Comparison of ENCODE assay signal across 20 cellular contexts in the genomic region with DNA sequence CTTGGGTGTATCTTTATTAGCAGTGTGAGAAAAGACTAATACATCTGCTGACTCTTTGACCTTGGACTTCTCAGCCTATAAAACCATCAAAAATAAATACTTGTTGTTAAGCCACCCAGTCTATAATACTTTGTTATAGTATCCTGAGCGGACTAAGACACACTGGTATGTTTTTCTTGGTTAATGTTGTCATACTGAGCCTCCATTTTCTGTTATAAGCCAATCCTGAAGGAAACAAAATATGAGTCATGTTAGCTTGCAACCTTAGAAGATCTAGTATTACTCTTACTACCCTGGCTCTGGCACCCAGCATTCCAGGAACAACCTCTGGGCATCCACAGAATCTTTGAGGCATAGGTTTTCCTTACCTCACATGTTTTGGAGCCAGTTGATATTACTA.
"Had no signal": no experiment of that assay in that cellular context is flagged by ENCODE, and none has a peak within 500 bp of the region (broad histone marks: within the 10 kb centered on the region; RNA-seq: fewer than 3 reads in every experiment).

No MANE protein-coding gene starts in this region.

- H3K36me3 ChIP-seq: esophagus squamous epithelium, heart right ventricle, neural progenitor cell, pancreas, tibial artery had no signal

- H3K4me1 ChIP-seq: esophagus squamous epithelium, heart right ventricle, neural progenitor cell, pancreas, tibial artery had no signal

- ATAC-seq: activated CD8-positive, alpha-beta T cell treated with anti-CD3 and anti-CD28 coated beads, Interleukin-2, amount 10 ng/mL, durations not matched to agents 7 days and 5 days; activated naive CD4-positive, alpha-beta T cell treated with anti-CD3 and anti-CD28 coated beads, Interleukin-2, amount 50 U/mL, for 72 hours; heart right ventricle; left lobe of liver; pancreas; stimulated activated effector memory CD8-positive, alpha-beta T cell treated with anti-CD3 and anti-CD28 coated beads, Interleukin-12 subunit alpha, Interleukin-12 subunit beta, amount 100 ng/mL, for 72 hours; WTC11 had no signal

- H3K27me3 ChIP-seq: esophagus squamous epithelium, neural progenitor cell, pancreas, tibial artery had no signal

- H3K4me3 ChIP-seq: esophagus squamous epithelium, heart right ventricle, neural progenitor cell, pancreas, tibial artery had no signal

- H3K9me3 ChIP-seq: esophagus squamous epithelium, heart right ventricle, pancreas, tibial artery had no signal

- H3K27ac ChIP-seq: esophagus squamous epithelium, heart right ventricle, neural progenitor cell, pancreas, tibial artery had no signal

- DNase-seq: activated CD4-positive, alpha-beta T cell treated with anti-CD3 and anti-CD28 coated beads, Interleukin-2, amount 10 ng/mL, durations not matched to agents 24 days and 14 days; activated CD8-positive, alpha-beta memory T cell treated with anti-CD3 and anti-CD28 coated beads, Interleukin-2, amount 50 U/mL, for 4 hours; activated CD8-positive, alpha-beta T cell treated with anti-CD3 and anti-CD28 coated beads, Interleukin-2, amount 10 ng/mL, durations not matched to agents 7 days and 5 days; activated gamma-delta T cell; activated T-cell treated with anti-CD3 and anti-CD28 coated beads, Interleukin-2, amount 50 U/mL, for 48 hours; amniotic stem cell; cortex of kidney; effector CD4-positive, alpha-beta T cell; esophagus squamous epithelium; foreskin melanocyte; heart right ventricle; naive B cell; pancreas; T-helper 2 cell; tibial artery had no signal
